Comparison of ENCODE assay signal across 1 cellular context in genomic region chr2:99921903-99922302, GRCh38.
TF ChIP-seq lines count a peak whose summit lies in the region.

No MANE protein-coding gene starts in this region.

TF ChIP-seq in A549, 52 proteins besides CTCF, POLR2A, EP300 and RAD21 (continued from another document):
- TF ChIP-seq HES2 (IDR thresholded peaks at IDR 0.05): no peak
- TF ChIP-seq TFCP2L1 (CRISPR knock-in tag; IDR thresholded peaks at IDR 0.05): no peak
